ENCODE assay signal across 8 cellular contexts in the genomic region with DNA sequence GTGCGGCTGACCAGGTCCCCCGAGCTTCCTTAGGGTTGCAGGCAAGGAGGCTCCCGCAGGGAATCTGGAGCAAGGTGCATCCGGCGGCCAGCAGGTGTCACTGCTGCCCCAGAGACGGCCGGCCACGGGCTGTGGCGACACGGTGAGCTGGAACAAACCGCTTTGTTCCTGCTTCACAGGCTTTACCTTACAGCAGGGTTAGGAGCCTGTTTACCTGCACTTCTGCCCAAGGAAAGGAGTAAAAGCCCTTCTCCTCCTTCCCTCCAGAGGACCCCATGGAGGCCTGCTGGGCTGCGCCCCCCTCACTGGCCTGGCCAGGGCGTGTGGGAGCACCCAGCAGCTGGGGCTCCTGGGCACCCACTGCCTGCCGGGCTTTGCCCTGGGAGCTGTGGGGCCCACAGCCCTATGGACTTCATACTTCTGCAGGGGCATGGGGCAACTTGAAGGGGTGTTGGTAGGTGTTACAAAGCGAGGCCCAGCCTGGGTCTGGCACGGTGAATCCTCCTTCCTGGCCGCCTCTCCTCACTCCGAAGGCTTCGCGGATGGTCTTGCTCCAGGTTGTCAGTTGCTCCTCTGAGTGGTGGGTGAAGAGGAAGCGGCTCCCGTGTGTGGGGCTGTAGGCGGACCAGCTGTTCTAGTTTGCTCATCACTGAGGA.
DNase-seq lines count a peak whose midpoint lies in the region; ATAC-seq, FAIRE-seq and TF ChIP-seq lines count a peak whose summit lies in the region.

No MANE protein-coding gene starts in this region.

- TF ChIP-seq CTCF in foreskin keratinocyte (conservative IDR thresholded peaks at IDR 0.05) (peak; percentile 98), omental fat pad (IDR thresholded peaks at IDR 0.05) (peak in 2 of 3 donors; percentile 10 to 40), thoracic aorta (IDR thresholded peaks at IDR 0.05) (peak; percentile 93)

- H3K27me3 ChIP-seq in foreskin keratinocyte (no peaks in the 10 kb centered on the region), thoracic aorta (replicated peaks; ENCODE audit: insufficient read depth) (no peaks in the 10 kb centered on the region)

- no peak for FAIRE-seq in RCC 7860 (lab: Jason Lieb, UNC)

- H3K9me3 ChIP-seq in KOPT-K1 (ENCODE audit: insufficient read depth, low read length, poor library complexity, severe bottlenecking) (no peaks in the 10 kb centered on the region), thoracic aorta (no peaks in the 10 kb centered on the region)

- no peaks in the 10 kb centered on the region for H3K4me1 ChIP-seq in foreskin keratinocyte
- peaks cover 3 to 7% of the 10 kb centered on the region in 2 donors for H3K4me1 ChIP-seq in thoracic aorta (ENCODE audit: control insufficient read depth in 1 of 2, low read depth in 2 of 2)

- peak; percentile 76 for ATAC-seq in GM21447 (IDR thresholded peaks at IDR 0.05; ENCODE audit: unreplicated experiment)
- ATAC-seq in foreskin keratinocyte, result peak; percentile 91
- peak; percentile 62 for ATAC-seq in omental fat pad (ENCODE audit: low FRiP score)
- ATAC-seq in thoracic aorta (ENCODE audit: insufficient number of reproducible peaks, low FRiP score, low read depth), result peak; percentile 22

- H3K36me3 ChIP-seq in KOPT-K1 (ENCODE audit: insufficient read depth, low read length), result no peaks in the 10 kb centered on the region
- no peaks in the 10 kb centered on the region for H3K36me3 ChIP-seq in thoracic aorta

- H3K27ac ChIP-seq in KOPT-K1 (ENCODE audit: low read depth, low read length, poor library complexity, severe bottlenecking) (peak overlapping the region; percentile 13), foreskin keratinocyte (no peak overlapping the region), thoracic aorta (no peak overlapping the region)

- peak overlapping the region; percentile 39 for H3K4me3 ChIP-seq in thoracic aorta

- peak; percentile 73 for DNase-seq in COR-L47 (lab: John Stamatoyannopoulos, UW)
- peak; percentile 54 for DNase-seq in RCC 7860 (ENCODE audit: low spot score)
- DNase-seq in activated T-helper 1 cell treated with anti-CD3 and anti-CD28 coated beads, Interleukin-2, amount 50 U/mL, for 16 hours (ENCODE audit: low read depth in 1 of 2, low spot score in 1 of 2), result peak; percentile 44 to 46
- DNase-seq in foreskin keratinocyte, result peak; percentile 21 to 55
- DNase-seq in omental fat pad (ENCODE audit: low spot score), result peak; percentile 54
- no peak for DNase-seq in thoracic aorta (ENCODE audit: low spot score)

Comparison
In these comparisons a context has a peak if more than half of its experiments do, and no peak if none do; other contexts are left out.
1. ATAC-seq: peak in every context shown above with its lines; median percentile 91 in foreskin keratinocyte; 76 in GM21447; 62 in omental fat pad; 22 in thoracic aorta.
2. CTCF ChIP-seq: peak in every context shown above with its lines; median percentile 98 in foreskin keratinocyte; 93 in thoracic aorta; 25 in omental fat pad.